Comparison of ENCODE assay signal across 8 cellular contexts in genomic region chr6:150004783-150005717, GRCh38. TPM values are rescaled to one million over a fixed set of nuclear protein-coding genes. Genes with fewer than 3 reads are reported as not detected.
DNase-seq lines count a peak whose midpoint lies in the region; ATAC-seq and TF ChIP-seq lines count a peak whose summit lies in the region.

No MANE protein-coding gene starts in this region.

- TF ChIP-seq CTCF in AG09309 (IDR thresholded peaks at IDR 0.05; ENCODE audit: control insufficient read depth, insufficient read depth, low read depth, low read length, missing control alignments) (peak; percentile 23), kidney epithelial cell (IDR thresholded peaks at IDR 0.05; ENCODE audit: insufficient read depth, low read length, poor library complexity, severe bottlenecking) (no peak)

- H3K4me3 ChIP-seq in AG09309 (ENCODE audit: control insufficient read depth, low read depth, low read length) = peak overlapping the region; percentile 80
- peak overlapping the region; percentile 73 for H3K4me3 ChIP-seq in kidney epithelial cell (ENCODE audit: low read depth, low read length)

- peaks cover 11% of the 10 kb centered on the region for H3K27me3 ChIP-seq in kidney epithelial cell (ENCODE audit: control insufficient read depth, insufficient read depth, low read length)

- DNase-seq in AG09309 (ENCODE audit: low read depth) (peak; percentile 31), NCI-H446 (lab: John Stamatoyannopoulos, UW) (peak; percentile 76 to 89), cerebellum (ENCODE audit: low spot score) (peak; percentile 83), kidney epithelial cell (ENCODE audit: low read depth) (peak; percentile 55)
- DNase-seq in activated CD4-positive, CD25-positive, alpha-beta regulatory T cell treated with anti-CD3 and anti-CD28 coated beads, Interleukin-2, amount 50 U/mL, for 72 hours = peak; percentile 84
- peak; percentile 77 to 79 for DNase-seq in stimulated activated CD4-positive, alpha-beta T cell treated with anti-CD3 and anti-CD28 coated beads, Interleukin-15, amount 100 ng/mL, for 1 hour (ENCODE audit: low read depth in 1 of 2, low spot score in 1 of 2)

- no peaks in the 10 kb centered on the region for H3K36me3 ChIP-seq in kidney epithelial cell (ENCODE audit: control insufficient read depth, insufficient read depth, low read length)

- peak; percentile 66 for ATAC-seq in GM19023 (IDR thresholded peaks at IDR 0.05; ENCODE audit: unreplicated experiment)
- peak; percentile 78 for ATAC-seq in HG03280 (IDR thresholded peaks at IDR 0.05; ENCODE audit: unreplicated experiment)

RNA-seq across cellular contexts. Expression of gene RAET1L, which starts 20.3 kb away (rescaled TPM):
- total RNA-seq in cerebellum (not detected), kidney epithelial cell (1.5 and 1.8 TPM in 2 replicates)

RNA-seq across cellular contexts. Expression of gene ULBP1, which starts 41.3 kb away (rescaled TPM):
- total RNA-seq in cerebellum = 0.82 TPM
- 6.0 and 7.5 TPM in 2 replicates for total RNA-seq in kidney epithelial cell

Comparison
In these comparisons a context has a peak if more than half of its experiments do, and no peak if none do; other contexts are left out.
1. Peak in every context shown above with its lines: DNase-seq, ATAC-seq and H3K4me3 ChIP-seq.
2. DNase-seq: peak in every context shown above with its lines; median percentile 84 in activated CD4-positive, CD25-positive, alpha-beta regulatory T cell treated with anti-CD3 and anti-CD28 coated beads, Interleukin-2, amount 50 U/mL, for 72 hours; 83 in cerebellum; 82 in NCI-H446; 78 in stimulated activated CD4-positive, alpha-beta T cell treated with anti-CD3 and anti-CD28 coated beads, Interleukin-15, amount 100 ng/mL, for 1 hour; 55 in kidney epithelial cell; 31 in AG09309.